Comparison of ENCODE assay signal across 1 cellular context in genomic region chr10:45005284-45005683, GRCh38.
TF ChIP-seq lines count a peak whose summit lies in the region.

No MANE protein-coding gene starts in this region.

TF ChIP-seq in HepG2, 621 proteins besides CTCF, POLR2A, EP300 and RAD21 (continued from another document and continues in another):
- TF ChIP-seq ZGPAT (CRISPR knock-in tag; IDR thresholded peaks at IDR 0.05), result peak; percentile 60; the same call in 1 of the 2 replicates
- peak; percentile 80; the same call in 1 of the 2 replicates for TF ChIP-seq SALL1 (CRISPR knock-in tag; IDR thresholded peaks at IDR 0.05)
- TF ChIP-seq FOXP1 (IDR thresholded peaks at IDR 0.05), result no peak
- peak; percentile 98 for TF ChIP-seq FOXP1 (CRISPR knock-in tag; IDR thresholded peaks at IDR 0.05)
- peak in 1 of 2 experiments; percentile 40; a peak in 1 of 4 replicates for TF ChIP-seq NR2F1 (CRISPR knock-in tag; IDR thresholded peaks at IDR 0.05)
- TF ChIP-seq, protein P1, sequence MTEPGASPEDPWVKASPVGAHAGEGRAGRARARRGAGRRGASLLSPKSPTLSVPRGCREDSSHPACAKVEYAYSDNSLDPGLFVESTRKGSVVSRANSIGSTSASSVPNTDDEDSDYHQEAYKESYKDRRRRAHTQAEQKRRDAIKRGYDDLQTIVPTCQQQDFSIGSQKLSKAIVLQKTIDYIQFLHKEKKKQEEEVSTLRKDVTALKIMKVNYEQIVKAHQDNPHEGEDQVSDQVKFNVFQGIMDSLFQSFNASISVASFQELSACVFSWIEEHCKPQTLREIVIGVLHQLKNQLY (CRISPR knock-in tag; IDR thresholded peaks at IDR 0.05), result 0 out of 2 replicates have a peak, but pooled peaks have one; percentile 29
- peak; percentile 52 for TF ChIP-seq SAP130 (CRISPR knock-in tag; IDR thresholded peaks at IDR 0.05; ENCODE audit: low read depth)
- no peak for TF ChIP-seq TFDP1 (CRISPR knock-in tag; IDR thresholded peaks at IDR 0.05; ENCODE audit: borderline replicate concordance)
- TF ChIP-seq CBX1 (IDR thresholded peaks at IDR 0.05; ENCODE audit: low read depth), result no peak
- TF ChIP-seq, protein P2, sequence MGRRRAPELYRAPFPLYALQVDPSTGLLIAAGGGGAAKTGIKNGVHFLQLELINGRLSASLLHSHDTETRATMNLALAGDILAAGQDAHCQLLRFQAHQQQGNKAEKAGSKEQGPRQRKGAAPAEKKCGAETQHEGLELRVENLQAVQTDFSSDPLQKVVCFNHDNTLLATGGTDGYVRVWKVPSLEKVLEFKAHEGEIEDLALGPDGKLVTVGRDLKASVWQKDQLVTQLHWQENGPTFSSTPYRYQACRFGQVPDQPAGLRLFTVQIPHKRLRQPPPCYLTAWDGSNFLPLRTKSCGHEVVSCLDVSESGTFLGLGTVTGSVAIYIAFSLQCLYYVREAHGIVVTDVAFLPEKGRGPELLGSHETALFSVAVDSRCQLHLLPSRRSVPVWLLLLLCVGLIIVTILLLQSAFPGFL (CRISPR knock-in tag; IDR thresholded peaks at IDR 0.05), result no peak
- TF ChIP-seq, protein P3, sequence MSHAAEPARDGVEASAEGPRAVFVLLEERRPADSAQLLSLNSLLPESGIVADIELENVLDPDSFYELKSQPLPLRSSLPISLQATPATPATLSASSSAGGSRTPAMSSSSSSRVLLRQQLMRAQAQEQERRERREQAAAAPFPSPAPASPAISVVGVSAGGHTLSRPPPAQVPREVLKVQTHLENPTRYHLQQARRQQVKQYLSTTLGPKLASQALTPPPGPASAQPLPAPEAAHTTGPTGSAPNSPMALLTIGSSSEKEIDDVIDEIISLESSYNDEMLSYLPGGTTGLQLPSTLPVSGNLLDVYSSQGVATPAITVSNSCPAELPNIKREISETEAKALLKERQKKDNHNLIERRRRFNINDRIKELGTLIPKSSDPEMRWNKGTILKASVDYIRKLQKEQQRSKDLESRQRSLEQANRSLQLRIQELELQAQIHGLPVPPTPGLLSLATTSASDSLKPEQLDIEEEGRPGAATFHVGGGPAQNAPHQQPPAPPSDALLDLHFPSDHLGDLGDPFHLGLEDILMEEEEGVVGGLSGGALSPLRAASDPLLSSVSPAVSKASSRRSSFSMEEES (CRISPR knock-in tag; IDR thresholded peaks at IDR 0.05), result peak; percentile 68; the same call in 1 of the 2 replicates
- TF ChIP-seq ZNF441 (CRISPR knock-in tag; IDR thresholded peaks at IDR 0.05; ENCODE audit: borderline replicate concordance), result peak; percentile 54; the same call in 1 of the 2 replicates
- no peak for TF ChIP-seq ZNF800 (CRISPR knock-in tag; IDR thresholded peaks at IDR 0.05)
- 0 out of 2 replicates have a peak, but pooled peaks have one; percentile 26 for TF ChIP-seq TBX3 (IDR thresholded peaks at IDR 0.05; ENCODE audit: borderline replicate concordance)
- peak; percentile 61; the same call in 1 of the 2 replicates for TF ChIP-seq ZBTB25 (CRISPR knock-in tag; IDR thresholded peaks at IDR 0.05)
- TF ChIP-seq TBX2 (CRISPR knock-in tag; IDR thresholded peaks at IDR 0.05; ENCODE audit: borderline replicate concordance), result peak; percentile 79; the same call in 1 of the 2 replicates
- peak; percentile 77 for TF ChIP-seq TBL1XR1 (IDR thresholded peaks at IDR 0.05; ENCODE audit: borderline replicate concordance, low read length, partially characterized antibody)
- TF ChIP-seq FOXO1 (CRISPR knock-in tag; IDR thresholded peaks at IDR 0.05), result peak; percentile 90
- TF ChIP-seq PITX1 (CRISPR knock-in tag; IDR thresholded peaks at IDR 0.05), result peak; percentile 51; the same call in 1 of the 2 replicates
- TF ChIP-seq FOXA3 (CRISPR knock-in tag; IDR thresholded peaks at IDR 0.05), result peak; percentile 97
- no peak for TF ChIP-seq MAFF (IDR thresholded peaks at IDR 0.05; ENCODE audit: low read depth, low read length)
- TF ChIP-seq SKIL (CRISPR knock-in tag; IDR thresholded peaks at IDR 0.05; ENCODE audit: borderline replicate concordance), result peak; percentile 51; the same call in 1 of the 2 replicates
- peak; percentile 83; the same call in 1 of the 2 replicates for TF ChIP-seq ZNF609 (CRISPR knock-in tag; IDR thresholded peaks at IDR 0.05; ENCODE audit: borderline replicate concordance)
- TF ChIP-seq RBFOX2 (IDR thresholded peaks at IDR 0.05; ENCODE audit: low read depth, low read length), result no peak
- peak; percentile 59; the same call in 1 of the 2 replicates for TF ChIP-seq HDAC1 (CRISPR knock-in tag; IDR thresholded peaks at IDR 0.05)
- no peak for TF ChIP-seq ZNF879 (CRISPR knock-in tag; IDR thresholded peaks at IDR 0.05)
- peak; percentile 81; the same call in 1 of the 2 replicates for TF ChIP-seq MEIS2 (CRISPR knock-in tag; IDR thresholded peaks at IDR 0.05)
- TF ChIP-seq CREM (IDR thresholded peaks at IDR 0.05), result peak; percentile 36; the same call in 1 of the 2 replicates
- TF ChIP-seq CREM (CRISPR knock-in tag; IDR thresholded peaks at IDR 0.05), result no peak
- TF ChIP-seq NCOA2 (CRISPR knock-in tag; IDR thresholded peaks at IDR 0.05), result peak; percentile 85
- no peak for TF ChIP-seq CREB1 (IDR thresholded peaks at IDR 0.05)
- 0 out of 2 replicates have a peak, but pooled peaks have one; percentile 25 for TF ChIP-seq CREB1 (CRISPR knock-in tag; IDR thresholded peaks at IDR 0.05)
- TF ChIP-seq DPF2 (CRISPR knock-in tag; IDR thresholded peaks at IDR 0.05; ENCODE audit: borderline replicate concordance, low read depth), result peak; percentile 50; the same call in 1 of the 2 replicates
- TF ChIP-seq JUND (CRISPR knock-in tag; IDR thresholded peaks at IDR 0.05), result peak; percentile 41; the same call in 1 of the 2 replicates
- peak; percentile 66 for TF ChIP-seq NR2F2 (IDR thresholded peaks at IDR 0.05; ENCODE audit: borderline replicate concordance, low read depth)
- TF ChIP-seq SSRP1 (CRISPR knock-in tag; IDR thresholded peaks at IDR 0.05), result no peak
- TF ChIP-seq GATAD2A (CRISPR knock-in tag; IDR thresholded peaks at IDR 0.05), result peak; percentile 91
- no peak for TF ChIP-seq ZNF557 (CRISPR knock-in tag; IDR thresholded peaks at IDR 0.05)
- peak; percentile 25; the same call in 1 of the 2 replicates for TF ChIP-seq THAP11 (CRISPR knock-in tag; IDR thresholded peaks at IDR 0.05)
- TF ChIP-seq ZNF20 (CRISPR knock-in tag; IDR thresholded peaks at IDR 0.05), result no peak
- no peak for TF ChIP-seq MBD4 (IDR thresholded peaks at IDR 0.05; ENCODE audit: borderline replicate concordance, low read length)
- TF ChIP-seq ZBTB43 (CRISPR knock-in tag; conservative IDR thresholded peaks at IDR 0.05), result 0 out of 2 replicates have a peak, but pooled peaks have one; percentile 55
- no peak for TF ChIP-seq SOX13 (IDR thresholded peaks at IDR 0.05)
- peak in 1 of 2 experiments; percentile 87; a peak in 2 of 4 replicates for TF ChIP-seq SOX13 (CRISPR knock-in tag; conservative IDR thresholded peaks at IDR 0.05 in 1 of 2, IDR thresholded peaks at IDR 0.05 in 1 of 2)
- peak; percentile 93 for TF ChIP-seq FOXK1 (CRISPR knock-in tag; IDR thresholded peaks at IDR 0.05; ENCODE audit: borderline replicate concordance, low read depth)
- no peak for TF ChIP-seq NR2F6 (IDR thresholded peaks at IDR 0.05)
- TF ChIP-seq NR2F6 (CRISPR knock-in tag; IDR thresholded peaks at IDR 0.05), result peak; percentile 75
- TF ChIP-seq FOXJ3 (CRISPR knock-in tag; IDR thresholded peaks at IDR 0.05; ENCODE audit: borderline replicate concordance), result peak; percentile 62; the same call in 1 of the 2 replicates
